In genomic region chr17:4130715-4131114, GRCh38 we compare ENCODE assay signal across 10 cellular contexts. TPM values are rescaled to one million over a fixed set of nuclear protein-coding genes. Genes with fewer than 3 reads are reported as not detected.
A peak's percentile ranks its signal among the peaks of the same experiment; 100 is the strongest.
DNase-seq lines count a peak whose midpoint lies in the region; ATAC-seq and TF ChIP-seq lines count a peak whose summit lies in the region.
"Had no signal": no experiment of that assay in that cellular context is flagged by ENCODE, and none has a peak within 500 bp of the region (broad histone marks: within the 10 kb centered on the region; RNA-seq: fewer than 3 reads in every experiment).

No MANE protein-coding gene starts in this region.

- peaks cover 45% of the 10 kb centered on the region for H4K20me1 ChIP-seq in PC-9 (ENCODE audit: insufficient read depth)

- BruUV-seq in PC-9 (replicated peaks; lab: Mats Ljungman, UMichigan) (no TSS peak), MCF 10A (replicated peaks; lab: Mats Ljungman, UMichigan) (no TSS peak)

- H3K9me3 ChIP-seq in adrenal gland (replicated peaks in 1 of 3) (no peaks in the 10 kb centered on the region), subcutaneous abdominal adipose tissue (ENCODE audit: control insufficient read depth in 5 of 5, low read length in 5 of 5) (no peaks in the 10 kb centered on the region), PC-9 (ENCODE audit: insufficient read depth, low read depth) (no peaks in the 10 kb centered on the region)
- H3K9me3 ChIP-seq: A549, ovary had no signal

- H3K9me2 ChIP-seq in PC-9 (ENCODE audit: insufficient read depth), result no peaks in the 10 kb centered on the region

- WGBS in adrenal gland, 4 donors, result 13 to 34% (median 17%) methylated on average over 7 of the region's 7 CpGs

- H3K9me3 Mint-ChIP-seq in activated CD4-positive, alpha-beta T cell treated with anti-CD3 and anti-CD28 coated beads, Interleukin-2, amount 10 ng/mL, durations not matched to agents 24 days and 14 days, result no peaks in the 10 kb centered on the region
- H3K9me3 Mint-ChIP-seq in MCF 10A (ENCODE audit: unreplicated experiment), result no peaks in the 10 kb centered on the region

- intact Hi-C loops in activated CD4-positive, alpha-beta T cell treated with anti-CD3 and anti-CD28 coated beads, Interleukin-2, amount 10 ng/mL, durations not matched to agents 24 days and 14 days (cut with micrococcal nuclease), result no loop called here
- intact Hi-C loops in adrenal gland (cut with DNase I), result loop anchor here in 1 of 2 donors (5.0 kb wide), 1 partner anchor 113 kb away; no protein-coding TSS in a partner anchor
- intact Hi-C loops in PC-9 (cut with micrococcal nuclease; ENCODE audit: unreplicated experiment), result no loop called here
- intact Hi-C loops in MCF 10A (cut with micrococcal nuclease), result no loop called here

- peaks cover 77% of the 10 kb centered on the region for H3K79me2 ChIP-seq in PC-9 (ENCODE audit: low read depth)

- H3K27ac Mint-ChIP-seq in activated CD4-positive, alpha-beta T cell treated with anti-CD3 and anti-CD28 coated beads, Interleukin-2, amount 10 ng/mL, durations not matched to agents 24 days and 14 days, result peak overlapping the region; percentile 6
- H3K27ac Mint-ChIP-seq in MCF 10A (ENCODE audit: low read depth, unreplicated experiment), result no peak overlapping the region

- H3K27me3 Mint-ChIP-seq in activated CD4-positive, alpha-beta T cell treated with anti-CD3 and anti-CD28 coated beads, Interleukin-2, amount 10 ng/mL, durations not matched to agents 24 days and 14 days, result no peaks in the 10 kb centered on the region
- H3K27me3 Mint-ChIP-seq in MCF 10A (ENCODE audit: insufficient read depth, unreplicated experiment), result no peaks in the 10 kb centered on the region

- H3K27ac ChIP-seq in adrenal gland, result peak overlapping the region in 4 of 5 donors; percentile 11 to 73 (median 56)
- H3K27ac ChIP-seq in subcutaneous abdominal adipose tissue (ENCODE audit: low read depth, low read length), result peak overlapping the region; percentile 66
- no peak overlapping the region for H3K27ac ChIP-seq in PC-9
- H3K27ac ChIP-seq: A549, ovary had no signal

- no peak overlapping the region for H3K4me2 ChIP-seq in PC-9
- H3K4me2 ChIP-seq: A549 had no signal

- no peak for TF ChIP-seq POLR2A in adrenal gland (IDR thresholded peaks at IDR 0.05)

- H3K36me3 Mint-ChIP-seq in activated CD4-positive, alpha-beta T cell treated with anti-CD3 and anti-CD28 coated beads, Interleukin-2, amount 10 ng/mL, durations not matched to agents 24 days and 14 days (ENCODE audit: low read depth), result peaks cover 31% of the 10 kb centered on the region
- peaks cover 30% of the 10 kb centered on the region for H3K36me3 Mint-ChIP-seq in MCF 10A (ENCODE audit: insufficient read depth, unreplicated experiment)

- peaks cover 19% of the 10 kb centered on the region for H3K4me1 Mint-ChIP-seq in activated CD4-positive, alpha-beta T cell treated with anti-CD3 and anti-CD28 coated beads, Interleukin-2, amount 10 ng/mL, durations not matched to agents 24 days and 14 days
- peaks cover 15% of the 10 kb centered on the region for H3K4me1 Mint-ChIP-seq in MCF 10A (ENCODE audit: insufficient read depth, unreplicated experiment)

- H3K9ac ChIP-seq in subcutaneous abdominal adipose tissue (ENCODE audit: low read length in 5 of 5), result peak overlapping the region in 1 of 5 donors; percentile 28

- H3K27me3 ChIP-seq in adrenal gland (no peaks in the 10 kb centered on the region), subcutaneous abdominal adipose tissue (ENCODE audit: control insufficient read depth in 5 of 5, insufficient read depth in 4 of 5, low read length in 5 of 5) (no peaks in the 10 kb centered on the region), PC-9 (ENCODE audit: insufficient read depth, low read depth) (no peaks in the 10 kb centered on the region)
- H3K27me3 ChIP-seq: ovary had no signal

- no peak for DNase-seq in activated CD4-positive, alpha-beta T cell treated with anti-CD3 and anti-CD28 coated beads, Interleukin-2, amount 10 ng/mL, durations not matched to agents 24 days and 14 days
- DNase-seq in activated CD4-positive, alpha-beta T cell treated with anti-CD3 and anti-CD28 coated beads for 1 hour, result no peak
- DNase-seq in adrenal gland (peak in 6 of 7 donors; percentile 40 to 66 (median 59)), left kidney (ENCODE audit: low read depth, low spot score) (peak; percentile 5), PC-9 (no peak), MCF 10A (ENCODE audit: unreplicated experiment) (no peak)
- DNase-seq: ovary had no signal

- no peaks in the 10 kb centered on the region for H3K36me3 ChIP-seq in adrenal gland (replicated peaks in 1 of 2)
- peaks cover 0 to 2% (median 0%) of the 10 kb centered on the region in 5 donors for H3K36me3 ChIP-seq in subcutaneous abdominal adipose tissue (ENCODE audit: control insufficient read depth in 5 of 5, insufficient read depth in 5 of 5, low read length in 5 of 5)
- no peaks in the 10 kb centered on the region for H3K36me3 ChIP-seq in PC-9 (ENCODE audit: low read depth)
- H3K36me3 ChIP-seq: ovary had no signal

- H3K4me3 Mint-ChIP-seq in activated CD4-positive, alpha-beta T cell treated with anti-CD3 and anti-CD28 coated beads, Interleukin-2, amount 10 ng/mL, durations not matched to agents 24 days and 14 days, result no peak overlapping the region
- H3K4me3 Mint-ChIP-seq in MCF 10A (ENCODE audit: unreplicated experiment), result no peak overlapping the region

- H3F3A ChIP-seq in PC-9 (ENCODE audit: insufficient read depth, low read depth), result no peaks in the 10 kb centered on the region

- CTCF ChIA-PET in PC-9 (lab: Charles Lee), result interaction anchor here (0.5 kb wide), 1 partner anchor 400 kb away, joined by 11 read pairs; no protein-coding TSS in a partner anchor
- CTCF ChIA-PET in MCF 10A (lab: Yijun Ruan, JAX), result no interaction called here

- H3K4me3 ChIP-seq in adrenal gland, result no peak overlapping the region
- H3K4me3 ChIP-seq in subcutaneous abdominal adipose tissue (ENCODE audit: low read depth in 1 of 5, low read length in 5 of 5), result peak overlapping the region in 3 of 5 donors; percentile 21 to 29 (median 25)
- H3K4me3 ChIP-seq in PC-9, result no peak overlapping the region
- H3K4me3 ChIP-seq: A549, ovary had no signal

- TF ChIP-seq CTCF in adrenal gland (IDR thresholded peaks at IDR 0.05) (no peak), PC-9 (conservative IDR thresholded peaks at IDR 0.05) (no peak), MCF 10A (IDR thresholded peaks at IDR 0.05; ENCODE audit: unreplicated experiment) (no peak)

- ATAC-seq in GM21737 (IDR thresholded peaks at IDR 0.05; ENCODE audit: unreplicated experiment), result no peak
- ATAC-seq: A549 had no signal

- H3K4me1 ChIP-seq in adrenal gland (replicated peaks in 1 of 2), result peaks cover 0 to 22% of the 10 kb centered on the region in 2 donors
- H3K4me1 ChIP-seq in subcutaneous abdominal adipose tissue (ENCODE audit: control insufficient read depth in 5 of 5, insufficient read depth in 5 of 5, low read length in 5 of 5), result peaks cover 2 to 39% (median 37%) of the 10 kb centered on the region in 5 donors
- no peaks in the 10 kb centered on the region for H3K4me1 ChIP-seq in PC-9 (replicated peaks; ENCODE audit: insufficient read depth)
- H3K4me1 ChIP-seq: A549 had no signal

- POLR2A ChIA-PET in PC-9 (lab: Charles Lee; ENCODE audit: unreplicated experiment) (no interaction called here), MCF 10A (lab: Yijun Ruan, JAX) (interaction anchor here (0.6 to 0.7 kb wide), 2 partner anchors 48 to 786 kb away, joined by 3 read pairs; no protein-coding TSS in a partner anchor)

- no peak overlapping the region for H2AFZ ChIP-seq in PC-9

RNA-seq across cellular contexts. Expression of gene ZZEF1, which starts 12.1 kb away (rescaled TPM):
- total RNA-seq in activated CD4-positive, alpha-beta T cell treated with anti-CD3 and anti-CD28 coated beads, Interleukin-2, amount 10 ng/mL, durations not matched to agents 24 days and 14 days, result 40.8 and 42.8 TPM in 2 replicates
- total RNA-seq in adrenal gland, result 10 to 100 TPM; 33.2 to 73.4 (median 47.8) TPM
- 10 to 100 TPM; 16.9 to 22.7 (median 21.2) TPM for polyA plus RNA-seq in adrenal gland
- 39.5 and 42.9 TPM in 2 replicates for total RNA-seq in PC-9 (2021)
- total RNA-seq in MCF 10A (2022), result 35.0 and 37.9 TPM in 2 replicates

RNA-seq across cellular contexts. Expression of gene CYB5D2, which starts 12.3 kb away (rescaled TPM):
- 7.1 and 7.7 TPM in 2 replicates for total RNA-seq in activated CD4-positive, alpha-beta T cell treated with anti-CD3 and anti-CD28 coated beads, Interleukin-2, amount 10 ng/mL, durations not matched to agents 24 days and 14 days
- total RNA-seq in adrenal gland, result 10 to 100 TPM; 15.8 to 67.3 (median 48.1) TPM
- 10 to 100 TPM; 23.7 to 31.5 (median 24.7) TPM for polyA plus RNA-seq in adrenal gland
- 40.5 and 52.4 TPM in 2 replicates for total RNA-seq in PC-9 (2021)
- 13.8 and 17.6 TPM in 2 replicates for total RNA-seq in MCF 10A (2022)

Comparison
In these comparisons a context has a peak if more than half of its experiments do, and no peak if none do; other contexts are left out.
1. DNase-seq: peak in adrenal gland (6 of 7) and left kidney (single experiment); none in activated CD4-positive, alpha-beta T cell treated with anti-CD3 and anti-CD28 coated beads, Interleukin-2, amount 10 ng/mL, durations not matched to agents 24 days and 14 days (single experiment), activated CD4-positive, alpha-beta T cell treated with anti-CD3 and anti-CD28 coated beads for 1 hour (single experiment), PC-9 (0 of 2) and MCF 10A (single experiment).
2. H3K4me3 ChIP-seq: peak in subcutaneous abdominal adipose tissue (3 of 5); none in adrenal gland (0 of 4) and PC-9 (single experiment).